8 cellular contexts compared by ENCODE assay signal in genomic region chr17:28949185-28950016, GRCh38. TPM values are rescaled to one million over a fixed set of nuclear protein-coding genes. Genes with fewer than 3 reads are reported as not detected.
A peak's percentile ranks its signal among the peaks of the same experiment; 100 is the strongest.
DNase-seq lines count a peak whose midpoint lies in the region; ATAC-seq and TF ChIP-seq lines count a peak whose summit lies in the region.

No MANE protein-coding gene starts in this region.

- H3K36me3 ChIP-seq in GM06990 (ENCODE audit: control insufficient read depth, insufficient read depth, low read length) = no peaks in the 10 kb centered on the region; the same call in 1 of the 2 replicates

- no peak for TF ChIP-seq CTCF in GM06990 (IDR thresholded peaks at IDR 0.05; ENCODE audit: insufficient read depth, low read length, poor library complexity, severe bottlenecking)

- H3K27me3 ChIP-seq in GM06990 (replicated peaks; ENCODE audit: control insufficient read depth, insufficient read depth, low read length) = no peaks in the 10 kb centered on the region

- peak overlapping the region; percentile 93 for H3K4me3 ChIP-seq in GM06990 (replicated peaks; ENCODE audit: low read depth, low read length)

- ATAC-seq in left lobe of liver = peak; percentile 36
- no peak for ATAC-seq in HG02840 (IDR thresholded peaks at IDR 0.05; ENCODE audit: low FRiP score, unreplicated experiment)

- H3K27ac ChIP-seq in cingulate gyrus (ENCODE audit: low read depth, low read length) = peak overlapping the region; percentile 93

- DNase-seq in GM06990 (ENCODE audit: extremely low read depth, insufficient read length) (peak; percentile 71), NCI-H2029 treated with DMSO at 0.1 percent for 48 hours (lab: John Stamatoyannopoulos, UW) (peak; percentile 23), left lobe of liver (ENCODE audit: low spot score) (peak; percentile 73), mesenteric fat pad (ENCODE audit: low spot score) (no peak)
- DNase-seq in activated CD4-positive, alpha-beta T cell treated with anti-CD3 and anti-CD28 coated beads for 1 hour = peak; percentile 32
- DNase-seq in stimulated activated CD4-positive, alpha-beta T cell treated with anti-CD3 and anti-CD28 coated beads, Interleukin-2, amount 100 ng/mL, for 24 hours = peak; percentile 73 to 77

RNA-seq across cellular contexts. Expression of gene PHF12, which starts 1.9 kb away (rescaled TPM):
- total RNA-seq in left lobe of liver (15.2 TPM), mesenteric fat pad (29.3 TPM)

RNA-seq across cellular contexts. Expression of gene DHRS13, which starts 46.5 kb away (rescaled TPM):
- total RNA-seq in left lobe of liver = 5.5 TPM
- total RNA-seq in mesenteric fat pad = 5.5 TPM

RNA-seq across cellular contexts. Expression of gene FLOT2, which starts 51.9 kb away (rescaled TPM):
- total RNA-seq in left lobe of liver = 70.6 TPM
- total RNA-seq in mesenteric fat pad = 126 TPM

RNA-seq across cellular contexts. Expression of gene SEZ6, which starts 56.4 kb away (rescaled TPM):
- total RNA-seq in left lobe of liver (not detected), mesenteric fat pad (not detected)
